ENCODE assay signal across 15 cellular contexts in genomic region chr16:73396556-73396955, GRCh38.
"Had no signal": no experiment of that assay in that cellular context is flagged by ENCODE, and none has a peak within 500 bp of the region (broad histone marks: within the 10 kb centered on the region; RNA-seq: fewer than 3 reads in every experiment).

No MANE protein-coding gene starts in this region.

- H3K36me3 ChIP-seq: cardiac muscle cell, ovary, sigmoid colon had no signal

- H3K4me3 ChIP-seq: cardiac muscle cell, hepatocyte, ovary, sigmoid colon had no signal

- H3K4me1 ChIP-seq: sigmoid colon had no signal

- H3K9me3 ChIP-seq: ovary, sigmoid colon had no signal

- DNase-seq: activated CD4-positive, alpha-beta T cell treated with anti-CD3 and anti-CD28 coated beads, Interleukin-2, amount 10 ng/mL, durations not matched to agents 24 days and 14 days; activated CD8-positive, alpha-beta memory T cell treated with anti-CD3 and anti-CD28 coated beads for 24 hours; activated naive CD4-positive, alpha-beta T cell treated with Interleukin-2 at 50 U/mL for 16 hours; activated naive CD8-positive, alpha-beta T cell treated with anti-CD3 and anti-CD28 coated beads, Interleukin-2, amount 50 U/mL, for 24 hours; effector CD4-positive, alpha-beta T cell; kidney; left ventricle myocardium superior; mesenchymal stem cell; ovary; sigmoid colon; stimulated activated CD4-positive, alpha-beta T cell treated with anti-CD3 and anti-CD28 coated beads, Interleukin-2, amount 100 ng/mL, for 24 hours; stimulated activated naive CD4-positive, alpha-beta T cell; trophoblast cell had no signal

- ATAC-seq: activated naive CD8-positive, alpha-beta T cell treated with anti-CD3 and anti-CD28 coated beads, Interleukin-2, amount 50 U/mL, for 24 hours; left ventricle myocardium superior had no signal

- H3K27me3 ChIP-seq: cardiac muscle cell, hepatocyte, ovary, sigmoid colon had no signal

- H3K27ac ChIP-seq: cardiac muscle cell, hepatocyte, ovary, sigmoid colon had no signal
